In the genomic region with DNA sequence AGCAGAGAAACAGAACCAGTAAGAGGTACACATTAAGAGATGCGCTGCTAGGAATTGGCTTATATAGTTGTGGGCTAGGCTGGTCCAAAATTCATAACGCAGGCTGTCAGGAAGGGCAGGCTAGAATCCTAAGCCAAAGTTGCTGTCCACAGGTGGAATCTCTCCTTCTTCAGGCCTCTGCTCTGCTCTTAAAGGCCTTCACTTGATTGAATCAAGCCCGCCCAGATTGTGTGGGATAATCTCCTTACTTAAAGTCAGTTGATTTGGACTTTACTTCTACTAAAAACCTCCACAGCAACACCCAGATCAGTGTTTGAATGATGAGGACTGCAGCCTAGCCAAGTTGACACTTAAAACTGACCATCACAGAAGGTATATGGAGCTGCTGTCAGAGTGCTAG, we compare ENCODE assay signal across 15 cellular contexts.
"Had no signal": no experiment of that assay in that cellular context is flagged by ENCODE, and none has a peak within 500 bp of the region (broad histone marks: within the 10 kb centered on the region; RNA-seq: fewer than 3 reads in every experiment).

No MANE protein-coding gene starts in this region.

- H3K27me3 ChIP-seq: body of pancreas had no signal

- H3K27ac ChIP-seq: RWPE1 had no signal

- H3K27me3 Mint-ChIP-seq: activated naive CD4-positive, alpha-beta T cell treated with anti-CD3 and anti-CD28 coated beads, Interleukin-2, amount 50 U/mL, for 24 hours; central memory CD8-positive, alpha-beta T cell had no signal

- H3K4me1 Mint-ChIP-seq: activated naive CD4-positive, alpha-beta T cell treated with anti-CD3 and anti-CD28 coated beads, Interleukin-2, amount 50 U/mL, for 24 hours; central memory CD8-positive, alpha-beta T cell had no signal

- H3K9me3 Mint-ChIP-seq: activated naive CD4-positive, alpha-beta T cell treated with anti-CD3 and anti-CD28 coated beads, Interleukin-2, amount 50 U/mL, for 24 hours; central memory CD8-positive, alpha-beta T cell; dendritic cell treated with granulocyte-macrophage colony-stimulating factor and Interleukin-4, amounts not matched to agents 40 ng/mL and 50 ng/mL, for 4 days; T-helper 2 cell treated with Interferon-gamma antibody and Interleukin-4, amounts not matched to agents 5 μg/mL and 100 μg/mL, for 36 hours had no signal

- DNase-seq: activated CD4-positive, alpha-beta T cell treated with anti-CD3 and anti-CD28 coated beads, Interleukin-2, amount 50 U/mL, for 1 hour; activated effector memory CD4-positive, alpha-beta T cell treated with Interleukin-2 at 50 U/mL for 16 hours; activated T-cell treated with anti-CD3 and anti-CD28 coated beads, Interleukin-2, amount 50 U/mL, for 1 hour; amniotic stem cell; body of pancreas; effector memory CD4-positive, alpha-beta T cell; stimulated activated CD4-positive, alpha-beta T cell treated with anti-CD3 and anti-CD28 coated beads, Interleukin-1b, Interleukin-23, amount 100 ng/mL, for 48 hours; trophoblast cell had no signal

- H3K36me3 Mint-ChIP-seq: activated naive CD4-positive, alpha-beta T cell treated with anti-CD3 and anti-CD28 coated beads, Interleukin-2, amount 50 U/mL, for 24 hours had no signal

- H3K4me3 ChIP-seq: body of pancreas, psoas muscle had no signal

- H3K4me1 ChIP-seq: psoas muscle had no signal

- ATAC-seq: activated CD4-positive, CD25-positive, alpha-beta regulatory T cell treated with anti-CD3 and anti-CD28 coated beads, Interleukin-2, amount 50 U/mL, for 24 hours; body of pancreas; psoas muscle had no signal

- H3K27ac Mint-ChIP-seq: activated naive CD4-positive, alpha-beta T cell treated with anti-CD3 and anti-CD28 coated beads, Interleukin-2, amount 50 U/mL, for 24 hours; dendritic cell treated with granulocyte-macrophage colony-stimulating factor and Interleukin-4, amounts not matched to agents 40 ng/mL and 50 ng/mL, for 4 days; T-helper 2 cell treated with Interferon-gamma antibody and Interleukin-4, amounts not matched to agents 5 μg/mL and 100 μg/mL, for 36 hours had no signal

- H3K4me3 Mint-ChIP-seq: activated naive CD4-positive, alpha-beta T cell treated with anti-CD3 and anti-CD28 coated beads, Interleukin-2, amount 50 U/mL, for 24 hours; central memory CD8-positive, alpha-beta T cell; dendritic cell treated with granulocyte-macrophage colony-stimulating factor and Interleukin-4, amounts not matched to agents 40 ng/mL and 50 ng/mL, for 4 days; T-helper 2 cell treated with Interferon-gamma antibody and Interleukin-4, amounts not matched to agents 5 μg/mL and 100 μg/mL, for 36 hours had no signal

- H3K9me3 ChIP-seq: body of pancreas, psoas muscle had no signal
